3 cellular contexts compared by ENCODE assay signal in the genomic region with DNA sequence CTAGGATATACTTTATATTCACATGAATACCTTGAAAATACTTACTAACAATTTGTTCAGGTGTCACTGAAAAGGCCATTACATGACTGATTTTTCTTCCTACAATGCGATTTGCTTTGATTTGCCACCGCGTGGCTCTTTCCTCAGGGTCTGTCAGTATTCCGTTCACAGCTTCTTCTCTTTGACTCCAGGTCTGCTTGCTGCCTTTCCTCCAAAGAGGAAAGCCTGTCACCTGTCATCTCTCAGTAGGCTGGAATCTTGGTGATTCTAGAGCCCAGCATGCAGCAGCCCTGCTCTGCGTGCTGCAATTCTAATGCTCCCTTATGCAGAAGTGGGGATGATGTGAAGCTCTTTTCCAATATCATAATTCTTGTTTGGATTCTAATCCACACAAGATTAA. TPM values are rescaled to one million over a fixed set of nuclear protein-coding genes. Genes with fewer than 3 reads are reported as not detected.
"Had no signal": no experiment of that assay in that cellular context is flagged by ENCODE, and none has a peak within 500 bp of the region (broad histone marks: within the 10 kb centered on the region; RNA-seq: fewer than 3 reads in every experiment).

No MANE protein-coding gene starts in this region.

- DNase-seq: GDM1, GF-D8 had no signal

- H3K4me3 ChIP-seq: GM12878 had no signal

RNA-seq across cellular contexts. Expression of gene SIAH3, which starts 33.6 kb away (rescaled TPM):
- polyA plus RNA-seq: GM12878 had no signal
